In genomic region chr12:116878567-116879508, GRCh38 we compare ENCODE assay signal across 8 cellular contexts. TPM values are rescaled to one million over a fixed set of nuclear protein-coding genes. Genes with fewer than 3 reads are reported as not detected.
DNase-seq lines count a peak whose midpoint lies in the region; ATAC-seq, FAIRE-seq and TF ChIP-seq lines count a peak whose summit lies in the region.

No MANE protein-coding gene starts in this region.

- no peaks in the 10 kb centered on the region for H3K36me3 ChIP-seq in PC-3 (ENCODE audit: low read depth, low read length)
- H3K36me3 ChIP-seq in esophagus (ENCODE audit: control insufficient read depth in 2 of 2, insufficient read depth in 2 of 2, low read length in 1 of 2): no peaks in the 10 kb centered on the region
- no peaks in the 10 kb centered on the region for H3K36me3 ChIP-seq in rectal smooth muscle tissue (ENCODE audit: control insufficient read depth, insufficient read depth, low read length)

- no peak overlapping the region for H3K27ac ChIP-seq in PC-3 (ENCODE audit: low read length)
- H3K27ac ChIP-seq in esophagus (ENCODE audit: low read depth in 2 of 2, low read length in 1 of 2): no peak overlapping the region
- H3K27ac ChIP-seq in rectal smooth muscle tissue (ENCODE audit: low read depth, low read length): no peak overlapping the region

- no TSS peak for BruUV-seq in PC-3 (replicated peaks; lab: Mats Ljungman, UMichigan)

- POLR2A ChIA-PET in PC-3 (lab: Charles Lee; ENCODE audit: unreplicated experiment): no interaction called here

- no peaks in the 10 kb centered on the region for H3K79me2 ChIP-seq in PC-3 (ENCODE audit: low read length)

- peak; percentile 37 for DNase-seq in GM13976 (ENCODE audit: low spot score)
- peak; percentile 50 for DNase-seq in PC-3
- no peak for DNase-seq in SW 1271 (lab: John Stamatoyannopoulos, UW)
- no peak for DNase-seq in stimulated activated CD8-positive, alpha-beta memory T cell treated with anti-CD3 and anti-CD28 coated beads, Interleukin-4, amount 100 ng/mL, for 48 hours
- no peak for DNase-seq in D721Med (ENCODE audit: insufficient read length, low spot score)
- no peak for DNase-seq in SKM-1 treated with dmso at 0.1 percent for 144 hours (lab: John Stamatoyannopoulos, UW; ENCODE audit: unreplicated experiment)

- CTCF ChIA-PET in PC-3 (lab: Charles Lee): no interaction called here

- TF ChIP-seq CTCF in GM13976 (IDR thresholded peaks at IDR 0.05; ENCODE audit: borderline replicate concordance, control extremely low read depth, extremely low read depth, insufficient read depth, missing control alignments): no peak
- no peak for TF ChIP-seq CTCF in PC-3 (conservative IDR thresholded peaks at IDR 0.05; ENCODE audit: low read depth, low read length)
- TF ChIP-seq CTCF in D721Med (IDR thresholded peaks at IDR 0.05; ENCODE audit: insufficient read depth, missing control alignments): no peak

- no peaks in the 10 kb centered on the region for H3K9me2 ChIP-seq in PC-3 (replicated peaks; ENCODE audit: low read length)

- no peaks in the 10 kb centered on the region for H4K20me1 ChIP-seq in PC-3 (ENCODE audit: low read length)

- H3K4me2 ChIP-seq in PC-3 (ENCODE audit: low read length): peak overlapping the region; percentile 91

- H3K4me1 ChIP-seq in PC-3 (ENCODE audit: insufficient read depth, low read length) (peaks cover 30% of the 10 kb centered on the region), esophagus (ENCODE audit: control insufficient read depth in 2 of 2, insufficient read depth in 2 of 2, low read length in 1 of 2) (peaks cover 11 to 12% of the 10 kb centered on the region in 2 donors), rectal smooth muscle tissue (ENCODE audit: control insufficient read depth, insufficient read depth, low read length) (peaks cover 6% of the 10 kb centered on the region)

- FAIRE-seq in D721Med (lab: Jason Lieb, UNC): no peak

- whole genome bisulfite sequencing in esophagus, 2 donors: 1 to 3% methylated on average over 47 to 55 of the region's 55 CpGs

- H3K9ac ChIP-seq in PC-3 (ENCODE audit: low read length): 0 out of 2 replicates have a peak overlapping the region, but pooled peaks have one; percentile 7
- H3K9ac ChIP-seq in rectal smooth muscle tissue (ENCODE audit: low read length): no peak overlapping the region

- no peaks in the 10 kb centered on the region for H3F3A ChIP-seq in PC-3 (ENCODE audit: low read length, unreplicated experiment)

- H2AFZ ChIP-seq in PC-3 (ENCODE audit: low read length): peak overlapping the region; percentile 90

- H3K4me3 ChIP-seq in PC-3 (ENCODE audit: low read length): peak overlapping the region; percentile 72
- peak overlapping the region; percentile 26 to 41 for H3K4me3 ChIP-seq in esophagus (ENCODE audit: low read depth in 1 of 2, low read length in 2 of 2)
- H3K4me3 ChIP-seq in rectal smooth muscle tissue (ENCODE audit: low read length): peak overlapping the region; percentile 49

- in situ Hi-C loops in GM13976 (cut with MboI; ENCODE audit: low sequenced_read_pairs, unreplicated experiment): no loop called here

- H3K9me3 ChIP-seq in PC-3 (ENCODE audit: low read length): no peaks in the 10 kb centered on the region
- peaks cover 0 to 4% of the 10 kb centered on the region in 2 donors for H3K9me3 ChIP-seq in esophagus (ENCODE audit: control insufficient read depth in 2 of 2, insufficient read depth in 1 of 2, low read depth in 1 of 2, low read length in 1 of 2)

- H3K27me3 ChIP-seq in PC-3 (ENCODE audit: low read length) (peaks cover 27% of the 10 kb centered on the region), esophagus (ENCODE audit: control insufficient read depth in 1 of 2, insufficient read depth in 2 of 2, low read length in 2 of 2) (peaks cover 9 to 13% of the 10 kb centered on the region in 2 donors), rectal smooth muscle tissue (ENCODE audit: control insufficient read depth, insufficient read depth, low read length) (peaks cover 28% of the 10 kb centered on the region)

- intact Hi-C loops in PC-3 (cut with micrococcal nuclease): no loop called here

- peak; percentile 33 for ATAC-seq in PC-3

RNA-seq across cellular contexts. Expression of gene HRK, which starts 2.4 kb away (rescaled TPM):
- 0.33 and 0.58 TPM in 2 replicates for total RNA-seq in PC-3 (2014; rRNA removed)
- under 1 TPM; 0.18 to 0.20 TPM for polyA plus RNA-seq in esophagus

RNA-seq across cellular contexts. Expression of gene FBXW8, which starts 31.9 kb away (rescaled TPM):
- total RNA-seq in PC-3 (2014; rRNA removed): 12.1 and 20.7 TPM in 2 replicates
- 1 to 10 TPM; 2.7 to 3.7 TPM for polyA plus RNA-seq in esophagus

Comparison
In these comparisons a context has a peak if more than half of its experiments do, and no peak if none do; other contexts are left out.
1. DNase-seq: peak in GM13976 (single experiment) and PC-3 (single experiment); none in SW 1271 (0 of 2), stimulated activated CD8-positive, alpha-beta memory T cell treated with anti-CD3 and anti-CD28 coated beads, Interleukin-4, amount 100 ng/mL, for 48 hours (single experiment), D721Med (single experiment) and SKM-1 treated with dmso at 0.1 percent for 144 hours (single experiment).
2. Peak in every context shown above with its lines, with median percentiles within 50 percentile points of each other: H3K4me3 ChIP-seq.